In genomic region chr19:5085566-5085965, GRCh38 we compare ENCODE assay signal across 25 cellular contexts.
"Had no signal": no experiment of that assay in that cellular context is flagged by ENCODE, and none has a peak within 500 bp of the region (broad histone marks: within the 10 kb centered on the region; RNA-seq: fewer than 3 reads in every experiment).

No MANE protein-coding gene starts in this region.

- H3K4me3 Mint-ChIP-seq: memory B cell; naive B cell; natural killer cell treated with Interleukin-12 subunit alpha and Interleukin-12 subunit beta and Interleukin-15 and Interleukin-18, amount 100 ng/mL, for 72 hours; neural crest cell; stimulated activated naive B cell treated with anti-CD40 and anti-IgM and Interleukin-4, amounts not matched to agents 10 μg/mL and 1 μg/mL and 100 μg/mL, for 72 hours; stimulated activated naive CD8-positive, alpha-beta T cell treated with anti-CD3 and anti-CD28 coated beads, Interleukin-15, amount 100 ng/mL, for 72 hours had no signal

- H3K36me3 ChIP-seq: uterus had no signal

- H3K4me1 Mint-ChIP-seq: memory B cell; stimulated activated naive CD8-positive, alpha-beta T cell treated with anti-CD3 and anti-CD28 coated beads, Interleukin-15, amount 100 ng/mL, for 72 hours had no signal

- H3K27ac Mint-ChIP-seq: memory B cell; natural killer cell treated with Interleukin-12 subunit alpha and Interleukin-12 subunit beta and Interleukin-15 and Interleukin-18, amount 100 ng/mL, for 72 hours; stimulated activated naive B cell treated with anti-CD40 and anti-IgM and Interleukin-4, amounts not matched to agents 10 μg/mL and 1 μg/mL and 100 μg/mL, for 72 hours had no signal

- H3K9me3 Mint-ChIP-seq: memory B cell; naive B cell; natural killer cell treated with Interleukin-12 subunit alpha and Interleukin-12 subunit beta and Interleukin-15 and Interleukin-18, amount 100 ng/mL, for 72 hours; neural crest cell; stimulated activated naive B cell treated with anti-CD40 and anti-IgM and Interleukin-4, amounts not matched to agents 10 μg/mL and 1 μg/mL and 100 μg/mL, for 72 hours; stimulated activated naive CD8-positive, alpha-beta T cell treated with anti-CD3 and anti-CD28 coated beads, Interleukin-15, amount 100 ng/mL, for 72 hours had no signal

- H3K27ac ChIP-seq: dorsolateral prefrontal cortex, heart left ventricle, hepatocyte, prostate gland, right atrium auricular region, suprapubic skin, transverse colon, upper lobe of right lung, uterus had no signal

- H3K79me2 ChIP-seq: hepatocyte had no signal

- H3K4me3 ChIP-seq: dorsolateral prefrontal cortex, heart left ventricle, hepatocyte, lung, prostate gland, right atrium auricular region, skin epidermis, spleen, suprapubic skin, transverse colon, upper lobe of right lung, uterus had no signal

- ATAC-seq: heart left ventricle; left lobe of liver; stimulated activated naive B cell treated with anti-CD40 and anti-IgM and Interleukin-4, amounts not matched to agents 10 μg/mL and 1 μg/mL and 100 μg/mL, for 72 hours; stimulated activated naive CD8-positive, alpha-beta T cell treated with anti-CD3 and anti-CD28 coated beads, Interleukin-15, amount 100 ng/mL, for 72 hours; upper lobe of right lung had no signal

- H3K9me3 ChIP-seq: heart left ventricle, prostate gland, right atrium auricular region, spleen, suprapubic skin, transverse colon, upper lobe of right lung, uterus had no signal

- DNase-seq: dorsolateral prefrontal cortex; effector CD4-positive, alpha-beta T cell; heart left ventricle; kidney; naive B cell; nucleus accumbens; spleen; stimulated activated CD4-positive, alpha-beta T cell treated with anti-CD3 and anti-CD28 coated beads, Interleukin-4, amount 100 ng/mL, for 4 hours; stimulated activated naive B cell treated with anti-CD40 and anti-IgM and Interleukin-4, amounts not matched to agents 10 μg/mL and 1 μg/mL and 100 μg/mL, for 72 hours; stimulated activated naive CD8-positive, alpha-beta T cell treated with anti-CD3 and anti-CD28 coated beads, Interleukin-15, amount 100 ng/mL, for 72 hours; transverse colon; upper lobe of right lung; uterus had no signal

- H3K4me2 ChIP-seq: hepatocyte had no signal

- H3K27me3 Mint-ChIP-seq: memory B cell; naive B cell; natural killer cell treated with Interleukin-12 subunit alpha and Interleukin-12 subunit beta and Interleukin-15 and Interleukin-18, amount 100 ng/mL, for 72 hours; stimulated activated naive B cell treated with anti-CD40 and anti-IgM and Interleukin-4, amounts not matched to agents 10 μg/mL and 1 μg/mL and 100 μg/mL, for 72 hours; stimulated activated naive CD8-positive, alpha-beta T cell treated with anti-CD3 and anti-CD28 coated beads, Interleukin-15, amount 100 ng/mL, for 72 hours had no signal

- H3K27me3 ChIP-seq: dorsolateral prefrontal cortex, heart left ventricle, hepatocyte, right atrium auricular region, spleen, suprapubic skin, transverse colon, upper lobe of right lung, uterus had no signal

- H2AFZ ChIP-seq: hepatocyte had no signal

- H3K4me1 ChIP-seq: upper lobe of right lung had no signal

- FAIRE-seq: colon, frontal cortex, kidney had no signal
